20 cellular contexts compared by ENCODE assay signal in the genomic region with DNA sequence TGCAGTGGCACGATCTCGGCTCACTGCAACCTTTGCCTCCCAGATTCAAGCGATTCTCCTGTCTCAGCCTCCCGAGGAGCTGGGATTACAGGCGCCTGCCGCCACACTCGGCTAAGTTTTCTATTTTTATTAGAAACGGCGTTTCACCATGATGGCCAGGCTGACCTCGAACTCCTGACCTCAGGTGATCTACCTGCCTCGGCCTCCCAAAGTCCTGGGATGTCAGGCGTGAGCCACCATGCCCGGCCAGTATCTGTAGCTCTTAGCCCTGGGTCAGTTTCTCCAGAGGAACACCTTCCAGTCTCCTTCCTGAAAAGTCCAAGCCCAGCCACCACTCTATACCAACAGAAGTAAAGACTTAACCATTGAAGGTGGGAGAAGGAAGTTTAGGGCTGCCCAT. TPM values are rescaled to one million over a fixed set of nuclear protein-coding genes. Genes with fewer than 3 reads are reported as not detected.
DNase-seq lines count a peak whose midpoint lies in the region; ATAC-seq, FAIRE-seq and TF ChIP-seq lines count a peak whose summit lies in the region.
"Had no signal": no experiment of that assay in that cellular context is flagged by ENCODE, and none has a peak within 500 bp of the region (broad histone marks: within the 10 kb centered on the region; RNA-seq: fewer than 3 reads in every experiment).

No MANE protein-coding gene starts in this region.

- 49% methylated on average over 13 of the region's 13 CpGs for WGBS in HepG2 (ENCODE audit: low lambda C conversion rate)
- 73 to 83% methylated on average over 13 of the region's 13 CpGs for WGBS in testis, 2 donors
- WGBS in heart left ventricle, 4 donors = 90% methylated on average over 13 of the region's 13 CpGs

- BruUV-seq in HepG2 (replicated peaks; lab: Mats Ljungman, UMichigan) = no TSS peak

- peak overlapping the region; percentile 53 for H3K9ac ChIP-seq in HepG2 (ENCODE audit: insufficient read depth, low read depth, low read length)

- H3K4me3 ChIP-seq in HepG2 (replicated peaks in 1 of 3; ENCODE audit: insufficient read depth in 1 of 3, low read depth in 2 of 3, low read length in 3 of 3) (no peak overlapping the region), testis (no peak overlapping the region), heart left ventricle (no peak overlapping the region)

- no peak for DNase-seq in HepG2 (ENCODE audit: low spot score)
- peak; percentile 44 for DNase-seq in posterior vena cava (ENCODE audit: low spot score)
- DNase-seq in testis = no peak
- DNase-seq in NCI-H1694 treated with DMSO at 0.1 percent for 48 hours (lab: John Stamatoyannopoulos, UW) = no peak
- no peak for DNase-seq in heart left ventricle
- no peak for DNase-seq in germinal center (ENCODE audit: low spot score)
- DNase-seq: BE2C, EL, GF-D8, KBM-7, NCI-H1092, NCI-H1436, NCI-H1930, NCI-H82, Right ventricle myocardium superior had no signal

- POLR2A ChIA-PET in HepG2 (lab: Yijun Ruan, JAX) = interaction anchor here (6.8 kb wide), 1 partner anchor 15 kb away, joined by 212 read pairs; a partner anchor contains a TSS

- intact Hi-C loops in HepG2 (cut with micrococcal nuclease; ENCODE audit: unreplicated experiment) (no loop called here), posterior vena cava (cut with DNase I) (no loop called here), testis (cut with DNase I; ENCODE audit: low total_unique reads) (no loop called here), heart left ventricle (cut with DNase I) (no loop called here)

- H3K27ac ChIP-seq in VCaP (peak overlapping the region; percentile 7; the same call in 1 of the 2 replicates), HepG2 (ENCODE audit: extremely low read length, insufficient read depth, low read length) (peak overlapping the region; percentile 95), testis (peak overlapping the region; percentile 33 to 56), heart left ventricle (no peak overlapping the region)

- TF ChIP-seq CTCF in VCaP (conservative IDR thresholded peaks at IDR 0.05) (no peak), HepG2 (CRISPR knock-in tag; IDR thresholded peaks at IDR 0.05) (no peak), testis (IDR thresholded peaks at IDR 0.05) (no peak), heart left ventricle (IDR thresholded peaks at IDR 0.05) (no peak)

- no peak for FAIRE-seq in HepG2 (lab: Jason Lieb, UNC)
- FAIRE-seq: H54 had no signal

- no peaks in the 10 kb centered on the region for H3K9me3 ChIP-seq in HepG2 (ENCODE audit: low read length)
- H3K9me3 ChIP-seq in testis = no peaks in the 10 kb centered on the region
- no peaks in the 10 kb centered on the region for H3K9me3 ChIP-seq in heart left ventricle
- H3K9me3 ChIP-seq: BE2C had no signal

- TF ChIP-seq POLR2A in HepG2 (IDR thresholded peaks at IDR 0.05; ENCODE audit: insufficient read depth in 1 of 2, low read depth in 2 of 2, low read length in 2 of 2) (no peak), testis (IDR thresholded peaks at IDR 0.05) (no peak), heart left ventricle (IDR thresholded peaks at IDR 0.05) (no peak)

- in situ Hi-C loops in HepG2 (cut with HindIII; ENCODE audit: extremely low pct_ligation_motif_present, low pct_unique_long_range_greater_than_20kb) = no loop called here

- H3K4me1 ChIP-seq in HepG2 (ENCODE audit: insufficient read depth, low read length) (peaks cover 91% of the 10 kb centered on the region), testis (peaks cover 28% of the 10 kb centered on the region), heart left ventricle (peaks cover 0 to 16% (median 8%) of the 10 kb centered on the region in 12 donors)
- H3K4me1 ChIP-seq: BE2C had no signal

- CTCF ChIA-PET in HepG2 (lab: Yijun Ruan, JAX; ENCODE audit: low intra/inter-chr PET ratio, low total read pairs) = no interaction called here

- no peaks in the 10 kb centered on the region for H4K20me1 ChIP-seq in HepG2 (ENCODE audit: insufficient read depth, low read length)

- H3K36me3 ChIP-seq in HepG2 (replicated peaks in 1 of 2; ENCODE audit: control insufficient read depth in 1 of 2, insufficient read depth in 2 of 2, low read length in 2 of 2) (no peaks in the 10 kb centered on the region), testis (ENCODE audit: low read depth, missing control alignments) (no peaks in the 10 kb centered on the region), heart left ventricle (no peaks in the 10 kb centered on the region)
- H3K36me3 ChIP-seq: BE2C had no signal

- peak overlapping the region; percentile 46 for H3K4me2 ChIP-seq in HepG2 (ENCODE audit: low read depth, low read length)

- H3K27me3 ChIP-seq in HepG2 (ENCODE audit: control insufficient read depth in 1 of 2, insufficient read depth in 2 of 2, low read length in 2 of 2) (no peaks in the 10 kb centered on the region), testis (no peaks in the 10 kb centered on the region), heart left ventricle (no peaks in the 10 kb centered on the region)
- H3K27me3 ChIP-seq: BE2C had no signal

- no peak overlapping the region for H2AFZ ChIP-seq in HepG2 (ENCODE audit: low read length)

- TF ChIP-seq EP300 in HepG2 (IDR thresholded peaks at IDR 0.05; ENCODE audit: low read depth in 2 of 2, low read length in 2 of 2) (no peak; a peak in 1 of 4 replicates), HepG2 (CRISPR knock-in tag; IDR thresholded peaks at IDR 0.05; ENCODE audit: borderline replicate concordance) (no peak)

- H3K79me2 ChIP-seq in HepG2 (ENCODE audit: insufficient read depth, low read length) = no peaks in the 10 kb centered on the region

- no peak for ATAC-seq in HepG2
- ATAC-seq in heart left ventricle = no peak
- no peak for ATAC-seq in GM21737 (IDR thresholded peaks at IDR 0.05; ENCODE audit: unreplicated experiment)

- TF ChIP-seq RAD21 in HepG2 (CRISPR knock-in tag; IDR thresholded peaks at IDR 0.05) = no peak

RNA-seq across cellular contexts. Expression of a gene that starts 15.2 kb away (rescaled TPM):
- total RNA-seq in HepG2 (2016; rRNA removed; fragmentation: Illumina TruSeq; extraction: Trizol) (60.6 and 64.5 TPM in 2 replicates), posterior vena cava (10 to 100 TPM; 47.4 to 53.1 TPM), testis (10 to 100 TPM; 65.3 to 71.3 TPM), heart left ventricle (10 to 100 TPM; 19.4 to 65.5 (median 40.8) TPM)
- 591 and 606 TPM in 2 replicates for total RNA-seq in HepG2 (2016; cell fraction: cytosol; rRNA removed; fragmentation: Illumina TruSeq; extraction: Trizol; ENCODE audit: low read depth)
- 52.3 and 68.3 TPM in 2 replicates for total RNA-seq in HepG2 (2016; cell fraction: insoluble cytoplasmic fraction; rRNA removed; fragmentation: Illumina TruSeq; extraction: Trizol)
- total RNA-seq in HepG2 (2016; cell fraction: membrane; rRNA removed; fragmentation: Illumina TruSeq; extraction: Trizol) = 187 and 224 TPM in 2 replicates
- 44.7 and 53.4 TPM in 2 replicates for total RNA-seq in HepG2 (2016; cell fraction: nucleus; rRNA removed; fragmentation: Illumina TruSeq; extraction: Trizol)
- polyA plus RNA-seq in HepG2 (2011; rRNA removed) (46.0 and 46.4 TPM in 2 replicates), testis (ENCODE audit: insufficient read depth, low read depth, low replicate concordance) (30.7 TPM), heart left ventricle (1 to 10 TPM; 8.5 to 9.4 TPM)
- 21.4 and 28.4 TPM in 2 replicates for polyA plus RNA-seq in HepG2 (2011; cell fraction: cytosol; rRNA removed)
- polyA plus RNA-seq in HepG2 (2011; cell fraction: nucleus; rRNA removed) = 34.0 and 37.5 TPM in 2 replicates
- polyA plus RNA-seq in HepG2 (2012) = 28.8 and 32.8 TPM in 2 replicates
- 2.2 and 2.3 TPM in 2 replicates for polyA plus RNA-seq in HepG2 (2016; cell fraction: cytosol; fragmentation: Illumina TruSeq; extraction: Trizol; ENCODE audit: low read depth)
- polyA plus RNA-seq in HepG2 (2016; cell fraction: insoluble cytoplasmic fraction; fragmentation: Illumina TruSeq; extraction: Trizol; ENCODE audit: low read depth) = 25.2 and 27.2 TPM in 2 replicates
- polyA plus RNA-seq in HepG2 (2016; cell fraction: membrane; fragmentation: Illumina TruSeq; extraction: Trizol; ENCODE audit: low read depth) = 4.6 and 5.7 TPM in 2 replicates
- 83.3 and 87.6 TPM in 2 replicates for polyA plus RNA-seq in HepG2 (2016; cell fraction: nucleus; fragmentation: Illumina TruSeq; extraction: Trizol; ENCODE audit: insufficient read depth, low read depth)
- 56.7 and 119 TPM in 2 replicates for polyA minus RNA-seq in HepG2 (2011; rRNA and poly(A)+ RNA removed; ENCODE audit: low replicate concordance)
- polyA minus RNA-seq in HepG2 (2011; cell fraction: cytosol; rRNA and poly(A)+ RNA removed) = 60.1 and 60.2 TPM in 2 replicates
- polyA minus RNA-seq in HepG2 (2011; cell fraction: nucleus; rRNA and poly(A)+ RNA removed) = 53.6 and 70.4 TPM in 2 replicates

RNA-seq across cellular contexts. Expression of a gene that starts 24.4 kb away (rescaled TPM):
- total RNA-seq in HepG2 (2016; rRNA removed; fragmentation: Illumina TruSeq; extraction: Trizol) = 37.9 and 93.8 TPM in 2 replicates
- total RNA-seq in HepG2 (2016; cell fraction: cytosol; rRNA removed; fragmentation: Illumina TruSeq; extraction: Trizol; ENCODE audit: low read depth) = 17.8 and 20.7 TPM in 2 replicates
- total RNA-seq in HepG2 (2016; cell fraction: insoluble cytoplasmic fraction; rRNA removed; fragmentation: Illumina TruSeq; extraction: Trizol) = 36.6 and 104 TPM in 2 replicates
- total RNA-seq in HepG2 (2016; cell fraction: membrane; rRNA removed; fragmentation: Illumina TruSeq; extraction: Trizol) = 16.5 and 17.6 TPM in 2 replicates
- 82.9 and 93.6 TPM in 2 replicates for total RNA-seq in HepG2 (2016; cell fraction: nucleus; rRNA removed; fragmentation: Illumina TruSeq; extraction: Trizol)
- polyA plus RNA-seq in HepG2 (2011; rRNA removed) = 229 and 265 TPM in 2 replicates
- 243 and 259 TPM in 2 replicates for polyA plus RNA-seq in HepG2 (2011; cell fraction: cytosol; rRNA removed)
- 151 and 156 TPM in 2 replicates for polyA plus RNA-seq in HepG2 (2011; cell fraction: nucleus; rRNA removed)
- polyA plus RNA-seq in HepG2 (2012) = 168 and 224 TPM in 2 replicates
- 16.8 and 19.6 TPM in 2 replicates for polyA plus RNA-seq in HepG2 (2016; cell fraction: cytosol; fragmentation: Illumina TruSeq; extraction: Trizol; ENCODE audit: low read depth)
- 41.6 and 42.5 TPM in 2 replicates for polyA plus RNA-seq in HepG2 (2016; cell fraction: insoluble cytoplasmic fraction; fragmentation: Illumina TruSeq; extraction: Trizol; ENCODE audit: low read depth)
- polyA plus RNA-seq in HepG2 (2016; cell fraction: membrane; fragmentation: Illumina TruSeq; extraction: Trizol; ENCODE audit: low read depth) = 14.9 and 16.4 TPM in 2 replicates
- polyA plus RNA-seq in HepG2 (2016; cell fraction: nucleus; fragmentation: Illumina TruSeq; extraction: Trizol; ENCODE audit: insufficient read depth, low read depth) = 151 and 165 TPM in 2 replicates
- 107 TPM in 1 of 2 replicates, not detected in the other for polyA minus RNA-seq in HepG2 (2011; rRNA and poly(A)+ RNA removed; ENCODE audit: low replicate concordance)
- 58.9 and 79.4 TPM in 2 replicates for polyA minus RNA-seq in HepG2 (2011; cell fraction: cytosol; rRNA and poly(A)+ RNA removed)
- polyA minus RNA-seq in HepG2 (2011; cell fraction: nucleus; rRNA and poly(A)+ RNA removed) = 47.1 and 78.2 TPM in 2 replicates
- 1 to 10 TPM in 1 of 2 donors, under 1 TPM in 1; 0.33 to 1.2 TPM for total RNA-seq in posterior vena cava
- 10 to 100 TPM; 42.1 to 81.2 TPM for total RNA-seq in testis
- polyA plus RNA-seq in testis (ENCODE audit: insufficient read depth, low read depth, low replicate concordance) = 60.5 TPM
- 100 to 1,000 TPM in 4 of 9 donors, 10 to 100 TPM in 5; 31.8 to 214 (median 95.4) TPM for total RNA-seq in heart left ventricle
- polyA plus RNA-seq in heart left ventricle = 100 to 1,000 TPM in 1 of 2 donors, 10 to 100 TPM in 1; 99.1 to 146 TPM
- total RNA-seq: A673, NCI-H460 had no signal

RNA-seq across cellular contexts. Expression of a gene that starts 49.3 kb away (rescaled TPM):
- total RNA-seq in HepG2 (2016; rRNA removed; fragmentation: Illumina TruSeq; extraction: Trizol) (10.0 and 11.8 TPM in 2 replicates), posterior vena cava (10 to 100 TPM in 1 of 2 donors, 1 to 10 TPM in 1; 9.2 to 10.7 TPM), testis (10 to 100 TPM; 36.3 to 50.3 TPM), heart left ventricle (10 to 100 TPM in 2 of 9 donors, 1 to 10 TPM in 7; 6.2 to 12.1 (median 7.2) TPM)
- total RNA-seq in HepG2 (2016; cell fraction: cytosol; rRNA removed; fragmentation: Illumina TruSeq; extraction: Trizol; ENCODE audit: low read depth) = 3.2 and 3.8 TPM in 2 replicates
- total RNA-seq in HepG2 (2016; cell fraction: insoluble cytoplasmic fraction; rRNA removed; fragmentation: Illumina TruSeq; extraction: Trizol) = 9.0 and 11.1 TPM in 2 replicates
- 5.6 and 5.8 TPM in 2 replicates for total RNA-seq in HepG2 (2016; cell fraction: membrane; rRNA removed; fragmentation: Illumina TruSeq; extraction: Trizol)
- total RNA-seq in HepG2 (2016; cell fraction: nucleus; rRNA removed; fragmentation: Illumina TruSeq; extraction: Trizol) = 6.2 and 6.3 TPM in 2 replicates
- polyA plus RNA-seq in HepG2 (2011; rRNA removed) (7.0 and 8.5 TPM in 2 replicates), testis (ENCODE audit: insufficient read depth, low read depth, low replicate concordance) (21.3 TPM), heart left ventricle (1 to 10 TPM; 4.4 to 7.2 TPM)
- 6.5 and 7.7 TPM in 2 replicates for polyA plus RNA-seq in HepG2 (2011; cell fraction: cytosol; rRNA removed)
- polyA plus RNA-seq in HepG2 (2011; cell fraction: nucleus; rRNA removed) = 4.4 and 4.7 TPM in 2 replicates
- polyA plus RNA-seq in HepG2 (2012) = 5.6 and 6.7 TPM in 2 replicates
- 1.5 and 1.7 TPM in 2 replicates for polyA plus RNA-seq in HepG2 (2016; cell fraction: cytosol; fragmentation: Illumina TruSeq; extraction: Trizol; ENCODE audit: low read depth)
- 10.0 and 11.5 TPM in 2 replicates for polyA plus RNA-seq in HepG2 (2016; cell fraction: insoluble cytoplasmic fraction; fragmentation: Illumina TruSeq; extraction: Trizol; ENCODE audit: low read depth)
- polyA plus RNA-seq in HepG2 (2016; cell fraction: membrane; fragmentation: Illumina TruSeq; extraction: Trizol; ENCODE audit: low read depth) = 3.1 and 3.5 TPM in 2 replicates
- polyA plus RNA-seq in HepG2 (2016; cell fraction: nucleus; fragmentation: Illumina TruSeq; extraction: Trizol; ENCODE audit: insufficient read depth, low read depth) = 8.6 and 9.3 TPM in 2 replicates
- polyA minus RNA-seq in HepG2 (2011; rRNA and poly(A)+ RNA removed; ENCODE audit: low replicate concordance) = 4.0 and 4.9 TPM in 2 replicates
- polyA minus RNA-seq in HepG2 (2011; cell fraction: cytosol; rRNA and poly(A)+ RNA removed) = 2.6 and 5.7 TPM in 2 replicates
- polyA minus RNA-seq in HepG2 (2011; cell fraction: nucleus; rRNA and poly(A)+ RNA removed) = 3.1 and 4.2 TPM in 2 replicates

Comparison
In these comparisons a context has a peak if more than half of its experiments do, and no peak if none do; other contexts are left out.
1. H3K27ac ChIP-seq: peak in VCaP (single experiment), HepG2 (single experiment) and testis (2 of 2); none in heart left ventricle (0 of 12).
2. RNA of a gene that starts 24.4 kb away (total RNA-seq): 31.8 to 214 TPM in heart left ventricle, 16.5 to 104 TPM in HepG2 and 42.1 to 81.2 TPM in testis; 0.33 to 1.2 TPM in posterior vena cava; every median in the first group is over 4 times any median in the second.